ENCODE assay signal across 17 cellular contexts in the genomic region with DNA sequence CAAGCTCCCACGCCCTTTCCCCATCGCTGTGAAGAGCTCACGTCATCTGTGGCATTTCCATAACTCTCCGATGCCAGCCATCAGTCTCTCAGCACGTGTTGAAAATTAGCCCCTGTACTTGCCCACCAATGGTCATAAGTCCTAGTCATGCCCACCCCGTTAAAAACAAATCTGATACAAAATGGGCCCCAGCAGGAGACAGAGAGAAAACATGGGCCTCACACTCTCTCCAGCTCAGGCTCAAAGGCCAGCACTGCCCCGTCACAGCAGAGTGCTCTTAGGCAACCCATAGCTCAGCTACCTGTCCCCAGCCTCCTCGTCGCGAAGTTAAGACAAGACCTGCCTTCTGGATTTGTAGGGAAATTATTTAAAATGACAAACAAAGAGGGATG.
"Had no signal": no experiment of that assay in that cellular context is flagged by ENCODE, and none has a peak within 500 bp of the region (broad histone marks: within the 10 kb centered on the region; RNA-seq: fewer than 3 reads in every experiment).

No MANE protein-coding gene starts in this region.

- H3K27me3 ChIP-seq: body of pancreas had no signal

- H3K4me3 Mint-ChIP-seq: activated CD8-positive, alpha-beta memory T cell treated with anti-CD3 and anti-CD28 coated beads, Interleukin-2, amount 10 ng/mL, durations not matched to agents 7 days and 5 days; activated naive CD4-positive, alpha-beta T cell treated with anti-CD3 and anti-CD28 coated beads for 36 hours; activated T-cell treated with anti-CD3 and anti-CD28 coated beads, Interleukin-2, amount 50 U/mL, for 4 hours; type B pancreatic cell had no signal

- DNase-seq: activated CD8-positive, alpha-beta memory T cell treated with anti-CD3 and anti-CD28 coated beads, Interleukin-2, amount 10 ng/mL, durations not matched to agents 7 days and 5 days; activated naive CD4-positive, alpha-beta T cell treated with anti-CD3 and anti-CD28 coated beads for 36 hours; activated T-cell treated with anti-CD3 and anti-CD28 coated beads, Interleukin-2, amount 50 U/mL, for 4 hours; amygdala; body of pancreas; caudate nucleus; hippocampal formation; left lung; naive B cell; posterior cingulate gyrus; retina; stimulated activated CD4-positive, alpha-beta T cell treated with anti-CD3 and anti-CD28 coated beads, Interleukin-2, amount 100 ng/mL, for 48 hours; stimulated activated naive CD4-positive, alpha-beta T cell treated with Interleukin-2 at 50 U/mL for 16 hours had no signal

- H3K27ac Mint-ChIP-seq: activated CD8-positive, alpha-beta memory T cell treated with anti-CD3 and anti-CD28 coated beads, Interleukin-2, amount 10 ng/mL, durations not matched to agents 7 days and 5 days; activated naive CD4-positive, alpha-beta T cell treated with anti-CD3 and anti-CD28 coated beads for 36 hours; type B pancreatic cell had no signal

- H3K27ac ChIP-seq: body of pancreas, left lung, neutrophil had no signal

- ATAC-seq: activated CD8-positive, alpha-beta memory T cell treated with anti-CD3 and anti-CD28 coated beads, Interleukin-2, amount 10 ng/mL, durations not matched to agents 7 days and 5 days; body of pancreas; esophagus mucosa; left lung; Right ventricle myocardium inferior had no signal

- H3K9me3 ChIP-seq: body of pancreas, left lung, neutrophil had no signal

- H3K9me3 Mint-ChIP-seq: activated naive CD4-positive, alpha-beta T cell treated with anti-CD3 and anti-CD28 coated beads for 36 hours; activated T-cell treated with anti-CD3 and anti-CD28 coated beads, Interleukin-2, amount 50 U/mL, for 4 hours; naive B cell; type B pancreatic cell had no signal

- H3K36me3 Mint-ChIP-seq: naive B cell, type B pancreatic cell had no signal

- H3K27me3 Mint-ChIP-seq: activated CD8-positive, alpha-beta memory T cell treated with anti-CD3 and anti-CD28 coated beads, Interleukin-2, amount 10 ng/mL, durations not matched to agents 7 days and 5 days; naive B cell had no signal
